ENCODE assay signal across 1 cellular context in the genomic region with DNA sequence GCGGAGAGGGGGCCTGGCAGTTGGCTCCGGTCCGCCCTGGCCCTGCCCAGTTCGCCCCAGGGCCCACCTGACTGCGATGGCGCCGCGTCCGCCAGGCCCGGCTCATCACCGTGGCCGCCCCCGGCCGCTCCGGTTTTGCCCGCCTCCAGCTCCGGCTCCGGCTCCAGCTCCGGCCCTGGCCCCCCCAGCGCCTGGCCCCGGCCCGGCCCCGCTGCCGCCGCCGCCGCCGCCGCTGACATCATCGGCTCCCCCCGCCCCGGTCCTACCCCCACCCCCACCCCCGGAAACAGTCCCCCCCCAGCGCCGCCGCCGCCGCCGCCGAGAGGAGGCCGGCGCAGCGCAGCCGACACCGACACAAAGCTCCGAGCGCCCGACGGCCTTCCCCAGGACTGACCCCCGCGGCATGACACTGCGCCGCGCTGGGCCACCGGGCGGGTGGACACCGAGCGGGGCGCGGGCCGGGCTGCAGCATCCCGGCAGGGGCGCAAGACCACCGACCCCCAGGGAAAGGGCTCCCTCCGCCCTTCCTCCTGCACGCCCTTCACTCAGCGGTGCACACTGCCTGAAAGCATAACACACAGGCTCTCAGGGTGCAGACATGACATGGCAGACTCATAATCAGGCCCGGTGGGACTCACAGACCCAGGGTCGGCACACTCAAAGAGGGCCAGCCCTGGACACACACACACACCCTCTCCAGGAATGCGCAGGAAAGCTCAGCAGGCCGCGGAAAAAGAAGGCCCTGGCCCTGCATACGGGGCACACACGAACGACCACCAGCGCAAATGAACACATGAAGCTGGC.
TF ChIP-seq lines count a peak whose summit lies in the region.

ZBTB4 (minus strand) TSS at position 243 of the 804 bp plus-strand sequence. CDS start 12,830 bp downstream, outside the sequence.

TF ChIP-seq in HepG2, 621 proteins besides CTCF, POLR2A, EP300 and RAD21 (continued from another document and continues in another):
- TF ChIP-seq PRPF4 (IDR thresholded peaks at IDR 0.05; ENCODE audit: low read depth, low read length, poor library complexity, severe bottlenecking) (no peak), SMARCC2 (IDR thresholded peaks at IDR 0.05) (no peak), HNF1A (IDR thresholded peaks at IDR 0.05; ENCODE audit: low read depth) (no peak), HNF1A (CRISPR knock-in tag; IDR thresholded peaks at IDR 0.05; ENCODE audit: borderline replicate concordance) (no peak), ZNF746 (CRISPR knock-in tag; IDR thresholded peaks at IDR 0.05) (no peak), ESRRA (CRISPR knock-in tag; IDR thresholded peaks at IDR 0.05; ENCODE audit: low read depth) (no peak), U2AF1 (optimal IDR thresholded peaks at IDR 0.05; ENCODE audit: low read depth, low read length) (no peak), AKNA (CRISPR knock-in tag; IDR thresholded peaks at IDR 0.05; ENCODE audit: borderline replicate concordance) (no peak), CEBPB (IDR thresholded peaks at IDR 0.05; ENCODE audit: borderline replicate concordance, low read depth, low read length) (no peak), ZNF780A (CRISPR knock-in tag; IDR thresholded peaks at IDR 0.05) (no peak), BHLHE40 (IDR thresholded peaks at IDR 0.05; ENCODE audit: low read length) (peak; percentile 8; the same call in 1 of the 2 replicates), ZKSCAN8 (CRISPR knock-in tag; IDR thresholded peaks at IDR 0.05; ENCODE audit: borderline replicate concordance) (no peak), NR2F6 (IDR thresholded peaks at IDR 0.05) (no peak), NR2F6 (CRISPR knock-in tag; IDR thresholded peaks at IDR 0.05) (peak; percentile 18; the same call in 1 of the 2 replicates), TEAD3 (CRISPR knock-in tag; optimal IDR thresholded peaks at IDR 0.05; ENCODE audit: borderline replicate concordance) (peak; percentile 86), TOPORS (CRISPR knock-in tag; IDR thresholded peaks at IDR 0.05) (no peak), ZNF124 (CRISPR knock-in tag; IDR thresholded peaks at IDR 0.05) (no peak), RARA (CRISPR knock-in tag; IDR thresholded peaks at IDR 0.05) (0 out of 2 replicates have a peak, but pooled peaks have one; percentile 11), MXD4 (CRISPR knock-in tag; IDR thresholded peaks at IDR 0.05) (no peak), RFX5 (IDR thresholded peaks at IDR 0.05; ENCODE audit: low read depth, low read length) (no peak), SNAPC2 (CRISPR knock-in tag; IDR thresholded peaks at IDR 0.05) (no peak), MZF1 (CRISPR knock-in tag; IDR thresholded peaks at IDR 0.05; ENCODE audit: borderline replicate concordance) (no peak), PHF21A (CRISPR knock-in tag; IDR thresholded peaks at IDR 0.05) (no peak)
- TF ChIP-seq, protein P1, sequence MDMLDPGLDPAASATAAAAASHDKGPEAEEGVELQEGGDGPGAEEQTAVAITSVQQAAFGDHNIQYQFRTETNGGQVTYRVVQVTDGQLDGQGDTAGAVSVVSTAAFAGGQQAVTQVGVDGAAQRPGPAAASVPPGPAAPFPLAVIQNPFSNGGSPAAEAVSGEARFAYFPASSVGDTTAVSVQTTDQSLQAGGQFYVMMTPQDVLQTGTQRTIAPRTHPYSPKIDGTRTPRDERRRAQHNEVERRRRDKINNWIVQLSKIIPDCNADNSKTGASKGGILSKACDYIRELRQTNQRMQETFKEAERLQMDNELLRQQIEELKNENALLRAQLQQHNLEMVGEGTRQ (IDR thresholded peaks at IDR 0.05; ENCODE audit: low read depth, low read length) = no peak
- TF ChIP-seq, protein P1 (CRISPR knock-in tag; IDR thresholded peaks at IDR 0.05; ENCODE audit: borderline replicate concordance) = no peak
- TF ChIP-seq, protein P2, sequence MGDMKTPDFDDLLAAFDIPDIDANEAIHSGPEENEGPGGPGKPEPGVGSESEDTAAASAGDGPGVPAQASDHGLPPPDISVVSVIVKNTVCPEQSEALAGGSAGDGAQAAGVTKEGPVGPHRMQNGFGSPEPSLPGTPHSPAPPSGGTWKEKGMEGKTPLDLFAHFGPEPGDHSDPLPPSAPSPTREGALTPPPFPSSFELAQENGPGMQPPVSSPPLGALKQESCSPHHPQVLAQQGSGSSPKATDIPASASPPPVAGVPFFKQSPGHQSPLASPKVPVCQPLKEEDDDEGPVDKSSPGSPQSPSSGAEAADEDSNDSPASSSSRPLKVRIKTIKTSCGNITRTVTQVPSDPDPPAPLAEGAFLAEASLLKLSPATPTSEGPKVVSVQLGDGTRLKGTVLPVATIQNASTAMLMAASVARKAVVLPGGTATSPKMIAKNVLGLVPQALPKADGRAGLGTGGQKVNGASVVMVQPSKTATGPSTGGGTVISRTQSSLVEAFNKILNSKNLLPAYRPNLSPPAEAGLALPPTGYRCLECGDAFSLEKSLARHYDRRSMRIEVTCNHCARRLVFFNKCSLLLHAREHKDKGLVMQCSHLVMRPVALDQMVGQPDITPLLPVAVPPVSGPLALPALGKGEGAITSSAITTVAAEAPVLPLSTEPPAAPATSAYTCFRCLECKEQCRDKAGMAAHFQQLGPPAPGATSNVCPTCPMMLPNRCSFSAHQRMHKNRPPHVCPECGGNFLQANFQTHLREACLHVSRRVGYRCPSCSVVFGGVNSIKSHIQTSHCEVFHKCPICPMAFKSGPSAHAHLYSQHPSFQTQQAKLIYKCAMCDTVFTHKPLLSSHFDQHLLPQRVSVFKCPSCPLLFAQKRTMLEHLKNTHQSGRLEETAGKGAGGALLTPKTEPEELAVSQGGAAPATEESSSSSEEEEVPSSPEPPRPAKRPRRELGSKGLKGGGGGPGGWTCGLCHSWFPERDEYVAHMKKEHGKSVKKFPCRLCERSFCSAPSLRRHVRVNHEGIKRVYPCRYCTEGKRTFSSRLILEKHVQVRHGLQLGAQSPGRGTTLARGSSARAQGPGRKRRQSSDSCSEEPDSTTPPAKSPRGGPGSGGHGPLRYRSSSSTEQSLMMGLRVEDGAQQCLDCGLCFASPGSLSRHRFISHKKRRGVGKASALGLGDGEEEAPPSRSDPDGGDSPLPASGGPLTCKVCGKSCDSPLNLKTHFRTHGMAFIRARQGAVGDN (CRISPR knock-in tag; IDR thresholded peaks at IDR 0.05) = peak; percentile 62
- TF ChIP-seq, protein P3, sequence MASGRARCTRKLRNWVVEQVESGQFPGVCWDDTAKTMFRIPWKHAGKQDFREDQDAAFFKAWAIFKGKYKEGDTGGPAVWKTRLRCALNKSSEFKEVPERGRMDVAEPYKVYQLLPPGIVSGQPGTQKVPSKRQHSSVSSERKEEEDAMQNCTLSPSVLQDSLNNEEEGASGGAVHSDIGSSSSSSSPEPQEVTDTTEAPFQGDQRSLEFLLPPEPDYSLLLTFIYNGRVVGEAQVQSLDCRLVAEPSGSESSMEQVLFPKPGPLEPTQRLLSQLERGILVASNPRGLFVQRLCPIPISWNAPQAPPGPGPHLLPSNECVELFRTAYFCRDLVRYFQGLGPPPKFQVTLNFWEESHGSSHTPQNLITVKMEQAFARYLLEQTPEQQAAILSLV (CRISPR knock-in tag; IDR thresholded peaks at IDR 0.05; ENCODE audit: borderline replicate concordance) = 0 out of 2 replicates have a peak, but pooled peaks have one; percentile 38
- TF ChIP-seq, protein P4, sequence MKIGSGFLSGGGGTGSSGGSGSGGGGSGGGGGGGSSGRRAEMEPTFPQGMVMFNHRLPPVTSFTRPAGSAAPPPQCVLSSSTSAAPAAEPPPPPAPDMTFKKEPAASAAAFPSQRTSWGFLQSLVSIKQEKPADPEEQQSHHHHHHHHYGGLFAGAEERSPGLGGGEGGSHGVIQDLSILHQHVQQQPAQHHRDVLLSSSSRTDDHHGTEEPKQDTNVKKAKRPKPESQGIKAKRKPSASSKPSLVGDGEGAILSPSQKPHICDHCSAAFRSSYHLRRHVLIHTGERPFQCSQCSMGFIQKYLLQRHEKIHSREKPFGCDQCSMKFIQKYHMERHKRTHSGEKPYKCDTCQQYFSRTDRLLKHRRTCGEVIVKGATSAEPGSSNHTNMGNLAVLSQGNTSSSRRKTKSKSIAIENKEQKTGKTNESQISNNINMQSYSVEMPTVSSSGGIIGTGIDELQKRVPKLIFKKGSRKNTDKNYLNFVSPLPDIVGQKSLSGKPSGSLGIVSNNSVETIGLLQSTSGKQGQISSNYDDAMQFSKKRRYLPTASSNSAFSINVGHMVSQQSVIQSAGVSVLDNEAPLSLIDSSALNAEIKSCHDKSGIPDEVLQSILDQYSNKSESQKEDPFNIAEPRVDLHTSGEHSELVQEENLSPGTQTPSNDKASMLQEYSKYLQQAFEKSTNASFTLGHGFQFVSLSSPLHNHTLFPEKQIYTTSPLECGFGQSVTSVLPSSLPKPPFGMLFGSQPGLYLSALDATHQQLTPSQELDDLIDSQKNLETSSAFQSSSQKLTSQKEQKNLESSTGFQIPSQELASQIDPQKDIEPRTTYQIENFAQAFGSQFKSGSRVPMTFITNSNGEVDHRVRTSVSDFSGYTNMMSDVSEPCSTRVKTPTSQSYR (CRISPR knock-in tag; IDR thresholded peaks at IDR 0.05; ENCODE audit: borderline replicate concordance) = no peak
- TF ChIP-seq, protein P5, sequence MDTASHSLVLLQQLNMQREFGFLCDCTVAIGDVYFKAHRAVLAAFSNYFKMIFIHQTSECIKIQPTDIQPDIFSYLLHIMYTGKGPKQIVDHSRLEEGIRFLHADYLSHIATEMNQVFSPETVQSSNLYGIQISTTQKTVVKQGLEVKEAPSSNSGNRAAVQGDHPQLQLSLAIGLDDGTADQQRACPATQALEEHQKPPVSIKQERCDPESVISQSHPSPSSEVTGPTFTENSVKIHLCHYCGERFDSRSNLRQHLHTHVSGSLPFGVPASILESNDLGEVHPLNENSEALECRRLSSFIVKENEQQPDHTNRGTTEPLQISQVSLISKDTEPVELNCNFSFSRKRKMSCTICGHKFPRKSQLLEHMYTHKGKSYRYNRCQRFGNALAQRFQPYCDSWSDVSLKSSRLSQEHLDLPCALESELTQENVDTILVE (CRISPR knock-in tag; IDR thresholded peaks at IDR 0.05) = no peak
